ENCODE assay signal across 9 cellular contexts in genomic region chr7:115145512-115145911, GRCh38.
A peak's percentile ranks its signal among the peaks of the same experiment; 100 is the strongest.
DNase-seq lines count a peak whose midpoint lies in the region; ATAC-seq lines count a peak whose summit lies in the region.
"Had no signal": no experiment of that assay in that cellular context is flagged by ENCODE, and none has a peak within 500 bp of the region (broad histone marks: within the 10 kb centered on the region; RNA-seq: fewer than 3 reads in every experiment).

No MANE protein-coding gene starts in this region.

- peak; percentile 42 for DNase-seq in SIG-M5 treated with dmso at 0.1 percent for 504 hours (lab: John Stamatoyannopoulos, UW; ENCODE audit: unreplicated experiment)
- DNase-seq in SIG-M5 (lab: John Stamatoyannopoulos, UW), result no peak
- DNase-seq in amniotic stem cell (lab: John Stamatoyannopoulos, UW), result peak; percentile 1
- DNase-seq in NCI-H2171 treated with DMSO at 0.1 percent for 48 hours (lab: John Stamatoyannopoulos, UW), result no peak
- no peak for DNase-seq in anterior cingulate cortex (lab: John Stamatoyannopoulos, UW)
- DNase-seq in NK-92 treated with Interleukin-12 subunit alpha and Interleukin-12 subunit beta, amount 100 ng/mL, for 24 hours (lab: John Stamatoyannopoulos, UW), result no peak
- DNase-seq: caudate nucleus had no signal

- H3K4me3 ChIP-seq in subcutaneous abdominal adipose tissue (ENCODE audit: low read depth in 1 of 5, low read length in 5 of 5), result no peak overlapping the region

- H3K36me3 ChIP-seq in subcutaneous abdominal adipose tissue (ENCODE audit: control insufficient read depth in 5 of 5, insufficient read depth in 5 of 5, low read length in 5 of 5), result no peaks in the 10 kb centered on the region

- peak overlapping the region; percentile 89 for H3K27ac ChIP-seq in subcutaneous abdominal adipose tissue (ENCODE audit: low read depth, low read length)

- peaks cover 0 to 16% (median 9%) of the 10 kb centered on the region in 5 donors for H3K4me1 ChIP-seq in subcutaneous abdominal adipose tissue (ENCODE audit: control insufficient read depth in 5 of 5, insufficient read depth in 5 of 5, low read length in 5 of 5)

- H3K9me3 ChIP-seq in subcutaneous abdominal adipose tissue (ENCODE audit: control insufficient read depth in 5 of 5, low read length in 5 of 5), result no peaks in the 10 kb centered on the region

- H3K9ac ChIP-seq in subcutaneous abdominal adipose tissue (ENCODE audit: low read length in 5 of 5), result peak overlapping the region in 1 of 5 donors; percentile 73

- H3K27me3 ChIP-seq in subcutaneous abdominal adipose tissue (ENCODE audit: control insufficient read depth in 5 of 5, insufficient read depth in 4 of 5, low read length in 5 of 5), result no peaks in the 10 kb centered on the region

- peak; percentile 95 for ATAC-seq in HG02870 (IDR thresholded peaks at IDR 0.05; ENCODE audit: unreplicated experiment)

Comparison
In these comparisons a context has a peak if more than half of its experiments do, and no peak if none do; other contexts are left out.
1. DNase-seq: peak in SIG-M5 treated with dmso at 0.1 percent for 504 hours (single experiment) and amniotic stem cell (single experiment); none in SIG-M5 (single experiment), NCI-H2171 treated with DMSO at 0.1 percent for 48 hours (single experiment), anterior cingulate cortex (0 of 58) and NK-92 treated with Interleukin-12 subunit alpha and Interleukin-12 subunit beta, amount 100 ng/mL, for 24 hours (single experiment).